ENCODE assay signal across 1 cellular context in genomic region chr14:58298880-58299664, GRCh38.
TF ChIP-seq lines count a peak whose summit lies in the region.

No MANE protein-coding gene starts in this region.

TF ChIP-seq in GM12878, 131 proteins besides CTCF, POLR2A, EP300 and RAD21 (continued from another document and continues in another):
- TF ChIP-seq PRDM15 (CRISPR knock-in tag; IDR thresholded peaks at IDR 0.05) (no peak), STAT1 (conservative IDR thresholded peaks at IDR 0.05) (no peak), JUND (IDR thresholded peaks at IDR 0.05; ENCODE audit: low read depth, low read length) (no peak), ZNF592 (IDR thresholded peaks at IDR 0.05) (no peak), BACH1 (IDR thresholded peaks at IDR 0.05; ENCODE audit: borderline replicate concordance) (peak; percentile 49; the same call in 1 of the 2 replicates), SUPT20H (IDR thresholded peaks at IDR 0.05; ENCODE audit: borderline replicate concordance, control insufficient read depth, low read depth, low read length) (no peak), RAD51 (IDR thresholded peaks at IDR 0.05) (no peak), MXI1 (IDR thresholded peaks at IDR 0.05; ENCODE audit: low read depth, low read length) (no peak), CHD4 (IDR thresholded peaks at IDR 0.05) (no peak), CUX1 (IDR thresholded peaks at IDR 0.05; ENCODE audit: insufficient replicate concordance, low read depth, low read length) (no peak), ZNF24 (IDR thresholded peaks at IDR 0.05) (no peak), SMAD5 (IDR thresholded peaks at IDR 0.05; ENCODE audit: low read depth) (no peak), YBX1 (IDR thresholded peaks at IDR 0.05) (no peak), CREM (IDR thresholded peaks at IDR 0.05; ENCODE audit: low read depth) (no peak), EED (IDR thresholded peaks at IDR 0.05; ENCODE audit: low read depth) (no peak), MLLT1 (IDR thresholded peaks at IDR 0.05) (no peak), NBN (IDR thresholded peaks at IDR 0.05) (no peak), NRF1 (conservative IDR thresholded peaks at IDR 0.05; ENCODE audit: low read depth, low read length) (no peak), ATF7 (IDR thresholded peaks at IDR 0.05; ENCODE audit: low read depth) (no peak), ELK1 (IDR thresholded peaks at IDR 0.05; ENCODE audit: low read depth, low read length) (no peak), TAF1 (IDR thresholded peaks at IDR 0.05; ENCODE audit: borderline replicate concordance, low read depth, low read length) (no peak), CEBPZ (IDR thresholded peaks at IDR 0.05; ENCODE audit: low read depth, low read length) (no peak), POU2F2 (IDR thresholded peaks at IDR 0.05; ENCODE audit: borderline replicate concordance, low read depth, low read length) (no peak), HSF1 (IDR thresholded peaks at IDR 0.05; ENCODE audit: low read depth, low read length) (no peak), NFIC (IDR thresholded peaks at IDR 0.05; ENCODE audit: low read depth, low read length) (no peak), MEF2B (IDR thresholded peaks at IDR 0.05; ENCODE audit: partially characterized antibody, poor library complexity, severe bottlenecking) (no peak), ATF2 (IDR thresholded peaks at IDR 0.05; ENCODE audit: low read length) (no peak), BHLHE40 (IDR thresholded peaks at IDR 0.05; ENCODE audit: borderline replicate concordance in 1 of 2, low read depth in 2 of 2, low read length in 1 of 2) (no peak), ATF3 (IDR thresholded peaks at IDR 0.05; ENCODE audit: borderline replicate concordance, extremely low read depth, low read depth, low read length) (no peak), RCOR1 (conservative IDR thresholded peaks at IDR 0.05; ENCODE audit: low read depth, low read length) (no peak), ZSCAN29 (IDR thresholded peaks at IDR 0.05) (no peak)
